Comparison of ENCODE assay signal across 10 cellular contexts in the genomic region with DNA sequence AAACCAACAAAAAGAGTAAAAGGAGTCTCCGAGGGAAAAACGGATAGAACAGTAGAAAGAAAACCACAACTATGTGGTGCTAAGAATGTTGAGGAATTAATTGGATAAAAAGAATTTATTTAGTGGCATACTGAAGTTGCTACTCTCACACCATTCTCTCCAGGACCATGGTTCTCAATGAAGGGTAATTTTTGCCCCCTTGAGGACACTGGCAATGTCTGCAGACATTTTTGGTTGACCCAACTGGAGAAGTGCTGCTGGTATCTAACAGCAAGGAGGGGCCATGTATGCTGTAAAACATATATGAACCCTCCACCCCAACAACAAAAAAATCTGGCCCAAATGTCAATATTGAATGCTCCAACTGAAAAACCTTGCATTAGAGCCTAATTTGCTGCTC.
DNase-seq lines count a peak whose midpoint lies in the region; ATAC-seq and TF ChIP-seq lines count a peak whose summit lies in the region.
"Had no signal": no experiment of that assay in that cellular context is flagged by ENCODE, and none has a peak within 500 bp of the region (broad histone marks: within the 10 kb centered on the region; RNA-seq: fewer than 3 reads in every experiment).

No MANE protein-coding gene starts in this region.

- H3K4me3 ChIP-seq in Jurkat, Clone E6-1 (ENCODE audit: low read length), result no peak overlapping the region
- H3K4me3 ChIP-seq: adrenal gland had no signal

- no peaks in the 10 kb centered on the region for H3K4me1 Mint-ChIP-seq in mesothelial cell of epicardium

- no peak for TF ChIP-seq CTCF in mesothelial cell of epicardium (IDR thresholded peaks at IDR 0.05; ENCODE audit: unreplicated experiment)

- peaks cover under 1% of the 10 kb centered on the region for H3K9me3 Mint-ChIP-seq in mesothelial cell of epicardium

- peak overlapping the region; percentile 43 for H3K27ac Mint-ChIP-seq in mesothelial cell of epicardium

- no peak for ATAC-seq in HG02885 (IDR thresholded peaks at IDR 0.05; ENCODE audit: poor library complexity, unreplicated experiment)
- ATAC-seq in left lobe of liver, result no peak

- no peaks in the 10 kb centered on the region for H3K27me3 Mint-ChIP-seq in mesothelial cell of epicardium (ENCODE audit: low read depth)

- no peak overlapping the region for H3K4me3 Mint-ChIP-seq in mesothelial cell of epicardium

- peaks cover 24% of the 10 kb centered on the region for H3K36me3 Mint-ChIP-seq in mesothelial cell of epicardium

- DNase-seq in EL (peak; percentile 27), astrocyte of the hippocampus (ENCODE audit: low read depth, low spot score) (peak; percentile 82), mesothelial cell of epicardium (ENCODE audit: low spot score in 2 of 2, unreplicated experiment in 2 of 2) (no peak), LoVo (ENCODE audit: low spot score) (no peak), left lobe of liver (ENCODE audit: low spot score) (no peak)
- peak; percentile 15 for DNase-seq in Jurkat, Clone E6-1 (ENCODE audit: low read depth, low spot score)
- no peak for DNase-seq in activated naive CD4-positive, alpha-beta T cell treated with anti-CD3 and anti-CD28 coated beads, Interleukin-2, amount 50 U/mL, for 16 hours
- DNase-seq: adrenal gland; stimulated activated CD4-positive, alpha-beta T cell treated with anti-CD3 and anti-CD28 coated beads, Interleukin-2, amount 100 ng/mL, for 24 hours had no signal

Comparison
In these comparisons a context has a peak if more than half of its experiments do, and no peak if none do; other contexts are left out.
1. DNase-seq: peak in EL (single experiment), Jurkat, Clone E6-1 (single experiment) and astrocyte of the hippocampus (single experiment); none in mesothelial cell of epicardium (0 of 2), LoVo (single experiment), activated naive CD4-positive, alpha-beta T cell treated with anti-CD3 and anti-CD28 coated beads, Interleukin-2, amount 50 U/mL, for 16 hours (single experiment) and left lobe of liver (single experiment).